Comparison of ENCODE assay signal across 24 cellular contexts in genomic region chr1:114238066-114238465, GRCh38.
A peak's percentile ranks its signal among the peaks of the same experiment; 100 is the strongest.
DNase-seq lines count a peak whose midpoint lies in the region; ATAC-seq, FAIRE-seq and TF ChIP-seq lines count a peak whose summit lies in the region.
"Had no signal": no experiment of that assay in that cellular context is flagged by ENCODE, and none has a peak within 500 bp of the region (broad histone marks: within the 10 kb centered on the region; RNA-seq: fewer than 3 reads in every experiment).

No MANE protein-coding gene starts in this region.

- no peak overlapping the region for H2BK20ac ChIP-seq in H1 (ENCODE audit: low read length)

- H3K23ac ChIP-seq in H1 (ENCODE audit: insufficient read length) = no peak overlapping the region

- H2BK15ac ChIP-seq in H1 (ENCODE audit: low read length) = no peak overlapping the region

- H4K20me1 ChIP-seq in H1 (replicated peaks in 1 of 2; ENCODE audit: control insufficient read depth in 1 of 2, insufficient read depth in 2 of 2, low read length in 2 of 2) = no peaks in the 10 kb centered on the region

- no peaks in the 10 kb centered on the region for H3K79me1 ChIP-seq in H1 (ENCODE audit: low read depth, low read length)

- H2BK12ac ChIP-seq in H1 (ENCODE audit: low read depth, low read length) = no peak overlapping the region

- no peak overlapping the region for H4K8ac ChIP-seq in H1 (ENCODE audit: extremely low read depth, insufficient read depth, low read length)

- POLR2A ChIA-PET in H1 (lab: Charles Lee; ENCODE audit: partially characterized antibody) = no interaction called here

- no peak overlapping the region for H3K18ac ChIP-seq in H1 (ENCODE audit: extremely low read depth, low read length)

- peaks cover 9% of the 10 kb centered on the region for H3K27me3 Mint-ChIP-seq in T-helper 17 cell
- no peaks in the 10 kb centered on the region for H3K27me3 Mint-ChIP-seq in type B pancreatic cell

- H3K9me3 ChIP-seq in T-helper 17 cell (ENCODE audit: control insufficient read depth, low read length, poor library complexity, severe bottlenecking) (no peaks in the 10 kb centered on the region), H1 (ENCODE audit: insufficient read depth in 2 of 2, low read depth in 1 of 2, low read length in 1 of 2) (peaks cover 9 to 16% of the 10 kb centered on the region in 2 experiments; a peak in 3 of 4 replicates), mucosa of rectum (ENCODE audit: control insufficient read depth in 2 of 2, low read length in 2 of 2) (no peaks in the 10 kb centered on the region), esophagus squamous epithelium (peaks cover 0 to 7% (median 0%) of the 10 kb centered on the region in 3 donors)
- H3K9me3 ChIP-seq: BE2C had no signal

- H3K9me3 Mint-ChIP-seq in type B pancreatic cell = no peaks in the 10 kb centered on the region

- no peak overlapping the region for H2AK5ac ChIP-seq in H1 (ENCODE audit: low read depth, low read length)

- H3K4me3 Mint-ChIP-seq in T-helper 17 cell (no peak overlapping the region), type B pancreatic cell (no peak overlapping the region)
- H3K4me3 Mint-ChIP-seq: CD4-positive, CD25-positive, alpha-beta regulatory T cell; CD8-positive, alpha-beta memory T cell; HFFc6 had no signal

- peaks cover 5% of the 10 kb centered on the region for H3K4me1 Mint-ChIP-seq in T-helper 17 cell
- H3K4me1 Mint-ChIP-seq in type B pancreatic cell (ENCODE audit: unreplicated experiment) = no peaks in the 10 kb centered on the region

- H4K5ac ChIP-seq in H1 (ENCODE audit: insufficient read length, low read depth, low read length) = no peak overlapping the region

- H3K27me3 ChIP-seq in H1 (replicated peaks in 1 of 4; ENCODE audit: control insufficient read depth in 3 of 4, extremely low read depth in 1 of 4, insufficient read depth in 3 of 4, low read length in 3 of 4) (no peaks in the 10 kb centered on the region), mucosa of rectum (ENCODE audit: control insufficient read depth in 2 of 2, insufficient read depth in 2 of 2, low read length in 2 of 2) (no peaks in the 10 kb centered on the region), esophagus squamous epithelium (peaks cover 0 to 7% (median 0%) of the 10 kb centered on the region in 4 donors)

- H3K4me1 ChIP-seq in H1 (replicated peaks in 1 of 4; ENCODE audit: control insufficient read depth in 3 of 4, insufficient read depth in 4 of 4, low read length in 3 of 4) (no peaks in the 10 kb centered on the region), mucosa of rectum (ENCODE audit: control insufficient read depth in 2 of 2, insufficient read depth in 2 of 2, low read length in 2 of 2) (peaks cover 8 to 22% of the 10 kb centered on the region in 2 donors), esophagus squamous epithelium (peaks cover 0 to 16% (median 0%) of the 10 kb centered on the region in 3 donors)
- H3K4me1 ChIP-seq: BE2C had no signal

- CTCF ChIA-PET in H1 (lab: Charles Lee; ENCODE audit: partially characterized antibody) = interaction anchor here (1.9 to 2.2 kb wide), 2 partner anchors 13 to 44 kb away, joined by 6 to 7 read pairs; no protein-coding TSS in a partner anchor

- H3K36me3 Mint-ChIP-seq in T-helper 17 cell (ENCODE audit: low read depth) = no peaks in the 10 kb centered on the region
- H3K36me3 Mint-ChIP-seq in type B pancreatic cell = no peaks in the 10 kb centered on the region
- H3K36me3 Mint-ChIP-seq: CD4-positive, CD25-positive, alpha-beta regulatory T cell had no signal

- H3K36me3 ChIP-seq in H1 (ENCODE audit: control insufficient read depth in 2 of 4, insufficient read depth in 4 of 4, low read length in 3 of 4) (peaks cover 0 to 4% (median 0%) of the 10 kb centered on the region in 4 experiments; a peak in 1 of 8 replicates), mucosa of rectum (ENCODE audit: control insufficient read depth in 2 of 2, insufficient read depth in 2 of 2, low read length in 2 of 2) (no peaks in the 10 kb centered on the region), esophagus squamous epithelium (no peaks in the 10 kb centered on the region)
- H3K36me3 ChIP-seq: BE2C had no signal

- WGBS in H1 (ENCODE audit: extremely low coverage in 1 of 2, insufficient coverage in 1 of 2, insufficient read length in 1 of 2, insufficient replicate concordance in 2 of 2, low coverage in 1 of 2, low lambda C conversion rate in 2 of 2, missing lambda C conversion rate in 1 of 2), 2 experiments = 86% methylated on average over 5 of the region's 5 CpGs; no CpG with 5 or more reads in 1 of the 2 experiments
- WGBS in esophagus squamous epithelium, 2 donors = 63 to 67% methylated on average over 1 to 3 of the region's 5 CpGs

- H3K23me2 ChIP-seq in H1 (ENCODE audit: low read depth, low read length) = no peaks in the 10 kb centered on the region

- no peak for TF ChIP-seq RAD21 in H1 (IDR thresholded peaks at IDR 0.05 in 1 of 2, conservative IDR thresholded peaks at IDR 0.05 in 1 of 2; ENCODE audit: low read depth in 2 of 2, low read length in 2 of 2)

- H3K4me2 ChIP-seq in H1 (ENCODE audit: insufficient read depth in 1 of 2, low read depth in 2 of 2, low read length in 2 of 2) = no peak overlapping the region

- no peak overlapping the region for H3K14ac ChIP-seq in H1 (ENCODE audit: insufficient read length)

- H3K27ac Mint-ChIP-seq in T-helper 17 cell (peak overlapping the region; percentile 14), type B pancreatic cell (no peak overlapping the region)
- H3K27ac Mint-ChIP-seq: CD4-positive, CD25-positive, alpha-beta regulatory T cell; HFFc6 had no signal

- no peak overlapping the region for H3K56ac ChIP-seq in H1 (replicated peaks; ENCODE audit: insufficient read length, low read depth, low read length)

- no peak overlapping the region for H2BK5ac ChIP-seq in H1 (ENCODE audit: low read depth, low read length)

- H3K4me3 ChIP-seq in H1 (ENCODE audit: extremely low read depth in 1 of 4, insufficient read depth in 2 of 4, low read depth in 3 of 4, low read length in 4 of 4) (no peak overlapping the region), mucosa of rectum (ENCODE audit: low read length in 2 of 2) (no peak overlapping the region), esophagus squamous epithelium (no peak overlapping the region)
- H3K4me3 ChIP-seq: GM12878, GM23248 had no signal

- no peak overlapping the region for H3K4ac ChIP-seq in H1 (replicated peaks; ENCODE audit: insufficient read length, low read depth, low read length)

- no peak overlapping the region for H4K91ac ChIP-seq in H1 (replicated peaks; ENCODE audit: insufficient read length, low read length)

- TF ChIP-seq POLR2A in H1 (IDR thresholded peaks at IDR 0.05; ENCODE audit: control extremely low read depth in 1 of 2, low read depth in 2 of 2, low read length in 2 of 2) (no peak), esophagus squamous epithelium (IDR thresholded peaks at IDR 0.05) (no peak)

- TF ChIP-seq EP300 in H1 (IDR thresholded peaks at IDR 0.05; ENCODE audit: borderline replicate concordance in 1 of 2, low read depth in 2 of 2, low read length in 2 of 2) = no peak

- no peak for ATAC-seq in T-helper 17 cell
- ATAC-seq: GM12878, HCT116 had no signal

- no peak overlapping the region for H3K9ac ChIP-seq in H1 (replicated peaks in 1 of 4; ENCODE audit: extremely low read depth in 1 of 4, low read depth in 3 of 4, low read length in 3 of 4)
- no peak overlapping the region for H3K9ac ChIP-seq in mucosa of rectum (ENCODE audit: low read depth in 1 of 2, low read length in 2 of 2)
- H3K9ac ChIP-seq: GM23248 had no signal

- H3K27ac ChIP-seq in H1 (ENCODE audit: low read depth, low read length) = no peak overlapping the region
- peak overlapping the region; percentile 6 to 29 for H3K27ac ChIP-seq in mucosa of rectum (ENCODE audit: low read depth in 2 of 2, low read length in 2 of 2)
- H3K27ac ChIP-seq in esophagus squamous epithelium = no peak overlapping the region
- H3K27ac ChIP-seq: GM23248 had no signal

- H2AFZ ChIP-seq in H1 (ENCODE audit: low read length) = 0 out of 2 replicates have a peak overlapping the region, but pooled peaks have one; percentile 54
- H2AFZ ChIP-seq: GM23248 had no signal

- intact Hi-C loops in esophagus squamous epithelium (cut with DNase I) = no loop called here

- no peak for FAIRE-seq in H1 (lab: Jason Lieb, UNC)
- FAIRE-seq: GM12878, HTR-8/SVneo had no signal

- no peak for TF ChIP-seq CTCF in H1 (IDR thresholded peaks at IDR 0.05; ENCODE audit: control extremely low read depth in 1 of 3, insufficient read depth in 1 of 3, low read depth in 1 of 3, low read length in 3 of 3)
- TF ChIP-seq CTCF in type B pancreatic cell (conservative IDR thresholded peaks at IDR 0.05) = no peak
- TF ChIP-seq CTCF in esophagus squamous epithelium (IDR thresholded peaks at IDR 0.05) = no peak

- no peak overlapping the region for H2BK120ac ChIP-seq in H1 (replicated peaks; ENCODE audit: low read depth, low read length)

- no peaks in the 10 kb centered on the region for H3K79me2 ChIP-seq in H1 (ENCODE audit: control insufficient read depth in 1 of 2, insufficient read depth in 2 of 2, low read length in 2 of 2)

- DNase-seq in T-helper 17 cell (no peak), H1 (ENCODE audit: low read depth in 1 of 2, low spot score in 2 of 2) (no peak), type B pancreatic cell (ENCODE audit: extremely low spot score, unreplicated experiment) (peak; percentile 20), T-helper 2 cell (no peak), esophagus squamous epithelium (lab: John Stamatoyannopoulos, UW) (no peak), MV-4-11 (lab: John Stamatoyannopoulos, UW) (no peak)
- DNase-seq: 8988T; BE2C; C1 segment of cervical spinal cord; CD4-positive, CD25-positive, alpha-beta regulatory T cell; CD8-positive, alpha-beta memory T cell; COR-L47; DMS 273 treated with DMSO at 0.1 percent for 48 hours; DMS53; DND-41; EL; GM23248; H7; HFFc6; IMR-90 had no signal

TF ChIP-seq in H1, 55 proteins besides CTCF, POLR2A, EP300 and RAD21 (continues in another document):
- TF ChIP-seq KDM4A (IDR thresholded peaks at IDR 0.05; ENCODE audit: low read depth, low read length, severe bottlenecking) (no peak), ZNF274 (IDR thresholded peaks at IDR 0.05; ENCODE audit: borderline replicate concordance, extremely low read depth, low read length) (no peak), SAP30 (IDR thresholded peaks at IDR 0.05; ENCODE audit: insufficient read depth, insufficient replicate concordance, low read length) (no peak), JUN (IDR thresholded peaks at IDR 0.05; ENCODE audit: low read depth, low read length) (no peak), HDAC2 (IDR thresholded peaks at IDR 0.05; ENCODE audit: borderline replicate concordance in 1 of 2, low read depth in 2 of 2, low read length in 2 of 2) (no peak), SIRT6 (IDR thresholded peaks at IDR 0.05; ENCODE audit: low read length) (no peak), TAF1 (IDR thresholded peaks at IDR 0.05; ENCODE audit: low read depth, low read length) (no peak), SRF (IDR thresholded peaks at IDR 0.05; ENCODE audit: low read depth, low read length) (no peak), RBBP5 (IDR thresholded peaks at IDR 0.05; ENCODE audit: borderline replicate concordance, low read depth, low read length) (no peak), KDM1A (IDR thresholded peaks at IDR 0.05; ENCODE audit: borderline replicate concordance, low read length) (no peak), BRCA1 (IDR thresholded peaks at IDR 0.05; ENCODE audit: low read depth, low read length) (no peak), BCL11A (IDR thresholded peaks at IDR 0.05; ENCODE audit: low read depth in 2 of 2, low read length in 2 of 2) (no peak)

Comparison
In these comparisons a context has a peak if more than half of its experiments do, and no peak if none do; other contexts are left out.
1. H3K27ac ChIP-seq: peak in mucosa of rectum (2 of 2); none in H1 (single experiment) and esophagus squamous epithelium (0 of 4).